15 cellular contexts compared by ENCODE assay signal in the genomic region with DNA sequence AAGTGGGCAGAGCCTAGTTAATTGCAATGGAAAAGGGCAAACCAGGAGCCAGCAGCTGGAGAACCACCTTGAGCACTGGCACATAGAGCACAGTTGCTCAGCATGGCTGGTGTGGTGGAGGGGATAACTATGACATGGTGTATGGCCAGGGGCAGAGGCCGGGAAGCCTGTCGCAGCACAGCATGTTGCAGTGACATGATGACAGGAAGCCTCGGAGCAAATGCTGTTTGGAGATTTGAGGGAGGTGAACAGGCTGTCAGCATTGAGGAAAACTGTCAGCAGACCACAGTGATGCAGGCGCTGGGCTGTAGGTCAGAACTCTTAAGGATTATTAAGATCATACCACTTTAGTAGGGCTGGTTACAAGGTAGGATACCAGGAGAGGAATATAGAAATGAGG.
DNase-seq lines count a peak whose midpoint lies in the region; ATAC-seq and TF ChIP-seq lines count a peak whose summit lies in the region.
"Had no signal": no experiment of that assay in that cellular context is flagged by ENCODE, and none has a peak within 500 bp of the region (broad histone marks: within the 10 kb centered on the region; RNA-seq: fewer than 3 reads in every experiment).

No MANE protein-coding gene starts in this region.

- H3K36me3 ChIP-seq in mammary epithelial cell (ENCODE audit: insufficient read depth, low read length) (no peaks in the 10 kb centered on the region), breast epithelium (no peaks in the 10 kb centered on the region), smooth muscle cell (ENCODE audit: low read depth) (peaks cover under 1% of the 10 kb centered on the region), GM23248 (ENCODE audit: low read depth) (no peaks in the 10 kb centered on the region)

- no peaks in the 10 kb centered on the region for H3K27me3 Mint-ChIP-seq in nephron progenitor cell (ENCODE audit: low read depth, poor library complexity)
- H3K27me3 Mint-ChIP-seq in stimulated activated memory B cell treated with anti-CD40 and anti-IgM and Interleukin-4, amounts not matched to agents 10 μg/mL and 1 μg/mL and 100 μg/mL, for 72 hours, result peaks cover 39% of the 10 kb centered on the region

- intact Hi-C loops in mammary epithelial cell (cut with micrococcal nuclease), result no loop called here
- intact Hi-C loops in breast epithelium (cut with DNase I; ENCODE audit: low total_unique reads), result no loop called here
- intact Hi-C loops in left cardiac atrium (cut with DNase I), result no loop called here

- TF ChIP-seq CTCF in mammary epithelial cell (conservative IDR thresholded peaks at IDR 0.05 in 1 of 2, IDR thresholded peaks at IDR 0.05 in 1 of 2; ENCODE audit: extremely low read depth in 1 of 2, insufficient read depth in 1 of 2, low read depth in 1 of 2, low read length in 2 of 2) (no peak), breast epithelium (IDR thresholded peaks at IDR 0.05) (no peak), nephron progenitor cell (IDR thresholded peaks at IDR 0.05) (no peak), smooth muscle cell (IDR thresholded peaks at IDR 0.05; ENCODE audit: borderline replicate concordance, insufficient read depth, poor library complexity, severe bottlenecking) (no peak)

- dilution Hi-C loops in mammary epithelial cell (cut with HindIII; ENCODE audit: low sequenced_read_pairs), result no loop called here

- H3F3A ChIP-seq in smooth muscle cell (ENCODE audit: low read depth), result peaks cover 26% of the 10 kb centered on the region
- no peaks in the 10 kb centered on the region for H3F3A ChIP-seq in GM23248 (ENCODE audit: insufficient read depth)

- H3K79me2 ChIP-seq in mammary epithelial cell (ENCODE audit: insufficient read depth, low read length) (no peaks in the 10 kb centered on the region), smooth muscle cell (ENCODE audit: low read depth) (peaks cover 95% of the 10 kb centered on the region), GM23248 (ENCODE audit: insufficient read depth) (no peaks in the 10 kb centered on the region)

- H3K4me1 Mint-ChIP-seq in nephron progenitor cell, result peaks cover 10% of the 10 kb centered on the region
- H3K4me1 Mint-ChIP-seq in stimulated activated memory B cell treated with anti-CD40 and anti-IgM and Interleukin-4, amounts not matched to agents 10 μg/mL and 1 μg/mL and 100 μg/mL, for 72 hours, result no peaks in the 10 kb centered on the region
- H3K4me1 Mint-ChIP-seq: CD4-positive, alpha-beta memory T cell had no signal

- H3K9ac ChIP-seq in mammary epithelial cell (ENCODE audit: insufficient read depth, low read length) (no peak overlapping the region), smooth muscle cell (ENCODE audit: low read depth) (no peak overlapping the region), GM23248 (no peak overlapping the region)

- CTCF ChIA-PET in mammary epithelial cell (lab: Charles Lee; ENCODE audit: low non-redundant PET), result no interaction called here

- H3K4me2 ChIP-seq in mammary epithelial cell (ENCODE audit: insufficient read depth, low read depth, low read length), result no peak overlapping the region
- H3K4me2 ChIP-seq in smooth muscle cell, result no peak overlapping the region
- no peak overlapping the region for H3K4me2 ChIP-seq in GM23248 (ENCODE audit: unreplicated experiment)
- H3K4me2 ChIP-seq: PC-9 had no signal

- no peak for TF ChIP-seq POLR2A in breast epithelium (IDR thresholded peaks at IDR 0.05)

- in situ Hi-C loops in mammary epithelial cell (cut with MboI; ENCODE audit: low sequenced_read_pairs in 2 of 2), result no loop called here
- in situ Hi-C loops in GM23248 (cut with MboI), result no loop called here

- no peak overlapping the region for H3K27ac ChIP-seq in mammary epithelial cell (ENCODE audit: insufficient read depth, low read depth, low read length)
- H3K27ac ChIP-seq in breast epithelium, result no peak overlapping the region
- H3K27ac ChIP-seq in smooth muscle cell (ENCODE audit: low read depth), result peak overlapping the region; percentile 28
- H3K27ac ChIP-seq in GM23248, result no peak overlapping the region
- H3K27ac ChIP-seq: 22Rv1, PC-9 had no signal

- no peaks in the 10 kb centered on the region for H3K27me3 ChIP-seq in mammary epithelial cell (ENCODE audit: insufficient read depth, low read length)
- no peaks in the 10 kb centered on the region for H3K27me3 ChIP-seq in breast epithelium
- H3K27me3 ChIP-seq in smooth muscle cell (ENCODE audit: low read depth), result no peaks in the 10 kb centered on the region
- H3K27me3 ChIP-seq in GM23248 (replicated peaks; ENCODE audit: insufficient read depth), result no peaks in the 10 kb centered on the region

- peaks cover 5% of the 10 kb centered on the region for H3K9me3 ChIP-seq in mammary epithelial cell (replicated peaks; ENCODE audit: insufficient read depth, low read length)
- H3K9me3 ChIP-seq in breast epithelium, result peaks cover 0 to 2% of the 10 kb centered on the region in 2 donors
- peaks cover 2% of the 10 kb centered on the region for H3K9me3 ChIP-seq in smooth muscle cell (replicated peaks; ENCODE audit: low read depth)
- no peaks in the 10 kb centered on the region for H3K9me3 ChIP-seq in GM23248 (ENCODE audit: low read depth)

- no peaks in the 10 kb centered on the region for H4K20me1 ChIP-seq in mammary epithelial cell (ENCODE audit: insufficient read depth, low read length)
- H4K20me1 ChIP-seq in smooth muscle cell (ENCODE audit: low read depth), result no peaks in the 10 kb centered on the region
- H4K20me1 ChIP-seq in GM23248 (ENCODE audit: insufficient read depth), result no peaks in the 10 kb centered on the region

- no peak overlapping the region for H3K4me3 Mint-ChIP-seq in nephron progenitor cell
- no peak overlapping the region for H3K4me3 Mint-ChIP-seq in stimulated activated memory B cell treated with anti-CD40 and anti-IgM and Interleukin-4, amounts not matched to agents 10 μg/mL and 1 μg/mL and 100 μg/mL, for 72 hours
- H3K4me3 Mint-ChIP-seq: CD4-positive, alpha-beta memory T cell had no signal

- 74% methylated on average over 4 of the region's 4 CpGs for WGBS in mammary epithelial cell (ENCODE audit: low coverage, missing lambda C conversion rate)
- WGBS in smooth muscle cell (ENCODE audit: low lambda C conversion rate), result 67% methylated on average over 4 of the region's 4 CpGs
- WGBS in GM23248 (ENCODE audit: low coverage in 1 of 2, low lambda C conversion rate in 2 of 2, missing lambda C conversion rate in 2 of 2), 2 experiments, result 90 to 91% methylated on average over 4 of the region's 4 CpGs

- H3K9me2 ChIP-seq in GM23248 (ENCODE audit: insufficient read depth), result no peaks in the 10 kb centered on the region

- DNase-seq in mammary epithelial cell (no peak), breast epithelium (ENCODE audit: low spot score in 2 of 2) (no peak), left cardiac atrium (no peak), nephron progenitor cell (no peak), smooth muscle cell (lab: John Stamatoyannopoulos, UW; ENCODE audit: unreplicated experiment) (no peak), GM23248 (no peak)
- DNase-seq: CD4-positive, alpha-beta memory T cell; KG1; NCI-H1436 treated with DMSO at 0.1 percent for 48 hours; NCI-H2081; NCI-H510A treated with DMSO at 0.1 percent for 48 hours; PC-9 had no signal

- H3K4me1 ChIP-seq in mammary epithelial cell (ENCODE audit: insufficient read depth, low read length) (peaks cover 21% of the 10 kb centered on the region), breast epithelium (no peaks in the 10 kb centered on the region), smooth muscle cell (ENCODE audit: low read depth) (peaks cover 24% of the 10 kb centered on the region), GM23248 (ENCODE audit: insufficient read depth) (no peaks in the 10 kb centered on the region)

- H3K9me3 Mint-ChIP-seq in nephron progenitor cell, result peaks cover 8% of the 10 kb centered on the region
- H3K9me3 Mint-ChIP-seq in stimulated activated memory B cell treated with anti-CD40 and anti-IgM and Interleukin-4, amounts not matched to agents 10 μg/mL and 1 μg/mL and 100 μg/mL, for 72 hours, result no peaks in the 10 kb centered on the region

- peak overlapping the region; percentile 73 for H3K27ac Mint-ChIP-seq in nephron progenitor cell
- H3K27ac Mint-ChIP-seq in stimulated activated memory B cell treated with anti-CD40 and anti-IgM and Interleukin-4, amounts not matched to agents 10 μg/mL and 1 μg/mL and 100 μg/mL, for 72 hours, result no peak overlapping the region
- H3K27ac Mint-ChIP-seq: CD4-positive, alpha-beta memory T cell had no signal

- H3K4me3 ChIP-seq in mammary epithelial cell (replicated peaks in 1 of 3; ENCODE audit: insufficient read depth in 1 of 3, low read depth in 2 of 3, low read length in 3 of 3) (no peak overlapping the region), breast epithelium (no peak overlapping the region), smooth muscle cell (no peak overlapping the region), GM23248 (no peak overlapping the region)
- H3K4me3 ChIP-seq: PC-9 had no signal

- H3K36me3 Mint-ChIP-seq in nephron progenitor cell (ENCODE audit: low read depth), result peaks cover 33% of the 10 kb centered on the region
- no peaks in the 10 kb centered on the region for H3K36me3 Mint-ChIP-seq in stimulated activated memory B cell treated with anti-CD40 and anti-IgM and Interleukin-4, amounts not matched to agents 10 μg/mL and 1 μg/mL and 100 μg/mL, for 72 hours
- H3K36me3 Mint-ChIP-seq: CD4-positive, alpha-beta memory T cell had no signal

- BruUV-seq in mammary epithelial cell (replicated peaks; lab: Mats Ljungman, UMichigan), result no TSS peak

- H2AFZ ChIP-seq in mammary epithelial cell (ENCODE audit: low read depth, low read length) (peak overlapping the region; percentile 4), smooth muscle cell (ENCODE audit: low read depth) (no peak overlapping the region), GM23248 (no peak overlapping the region)
- H2AFZ ChIP-seq: PC-9 had no signal

- ATAC-seq in left cardiac atrium, result peak; percentile 27 to 50
- no peak for ATAC-seq in stimulated activated memory B cell treated with anti-CD40 and anti-IgM and Interleukin-4, amounts not matched to agents 10 μg/mL and 1 μg/mL and 100 μg/mL, for 72 hours
- ATAC-seq in GM21423 (IDR thresholded peaks at IDR 0.05; ENCODE audit: unreplicated experiment), result no peak

Comparison
In these comparisons a context has a peak if more than half of its experiments do, and no peak if none do; other contexts are left out.
1. ATAC-seq: peak in left cardiac atrium (2 of 2); none in stimulated activated memory B cell treated with anti-CD40 and anti-IgM and Interleukin-4, amounts not matched to agents 10 μg/mL and 1 μg/mL and 100 μg/mL, for 72 hours (single experiment) and GM21423 (single experiment).